13 cellular contexts compared by ENCODE assay signal in genomic region chr1:45348966-45349677, GRCh38. TPM values are rescaled to one million over a fixed set of nuclear protein-coding genes. Genes with fewer than 3 reads are reported as not detected.
A peak's percentile ranks its signal among the peaks of the same experiment; 100 is the strongest.
DNase-seq lines count a peak whose midpoint lies in the region; ATAC-seq and TF ChIP-seq lines count a peak whose summit lies in the region.
"Had no signal": no experiment of that assay in that cellular context is flagged by ENCODE, and none has a peak within 500 bp of the region (broad histone marks: within the 10 kb centered on the region; RNA-seq: fewer than 3 reads in every experiment).

No MANE protein-coding gene starts in this region.

- CTCF ChIA-PET in SK-N-SH (lab: Yijun Ruan, JAX) = interaction anchor here (0.5 to 8.8 kb wide), 5 partner anchors 9 to 350 kb away, joined by 3 to 55 read pairs (median 10); partner anchors contain the start of genes MUTYH, TESK2 and TOE1

- TF ChIP-seq EP300 in SK-N-SH (IDR thresholded peaks at IDR 0.05; ENCODE audit: borderline replicate concordance in 1 of 2, low read depth in 1 of 2, low read length in 1 of 2) = no peak

- peaks cover 15% of the 10 kb centered on the region for H3K4me1 Mint-ChIP-seq in endothelial cell (ENCODE audit: unreplicated experiment)
- peaks cover 13% of the 10 kb centered on the region for H3K4me1 Mint-ChIP-seq in type B pancreatic cell (ENCODE audit: unreplicated experiment)

- H3K4me3 ChIP-seq in SK-N-SH (ENCODE audit: low read depth in 2 of 2, low read length in 1 of 2) = no peak overlapping the region
- H3K4me3 ChIP-seq in muscle layer of colon (ENCODE audit: low read depth in 1 of 2, low read length in 2 of 2) = no peak overlapping the region
- H3K4me3 ChIP-seq: A549 had no signal

- POLR2A ChIA-PET in SK-N-SH (lab: Yijun Ruan, JAX) = interaction anchor here (0.6 to 3.4 kb wide), 2 partner anchors 9 to 530 kb away, joined by 3 to 12 read pairs; partner anchors contain the start of genes MUTYH and TOE1

- DNase-seq in SK-N-SH (no peak), endothelial cell (ENCODE audit: low spot score) (no peak), type B pancreatic cell (ENCODE audit: extremely low spot score, unreplicated experiment) (no peak), NCI-H1092 treated with DMSO at 0.1 percent for 48 hours (lab: John Stamatoyannopoulos, UW) (no peak)
- DNase-seq: NCI-H510A, small intestine had no signal

- H3K4me1 ChIP-seq in SK-N-SH (ENCODE audit: control insufficient read depth in 1 of 2, insufficient read depth in 2 of 2, low read depth in 1 of 2, low read length in 1 of 2) = peaks cover 8 to 11% of the 10 kb centered on the region in 2 experiments; a peak in 2 of 4 replicates
- peaks cover 22% of the 10 kb centered on the region for H3K4me1 ChIP-seq in muscle layer of colon (ENCODE audit: insufficient read depth, low read length)

- no peaks in the 10 kb centered on the region for H3K27me3 ChIP-seq in SK-N-SH (ENCODE audit: insufficient read depth)
- no peaks in the 10 kb centered on the region for H3K27me3 ChIP-seq in muscle layer of colon (ENCODE audit: control insufficient read depth in 1 of 2, insufficient read depth in 2 of 2, low read length in 2 of 2)

- peaks cover 3 to 11% of the 10 kb centered on the region in 2 experiments for H3K36me3 ChIP-seq in SK-N-SH (replicated peaks in 1 of 2; ENCODE audit: control insufficient read depth in 1 of 2, insufficient read depth in 2 of 2, low read length in 1 of 2)
- peaks cover 8% of the 10 kb centered on the region for H3K36me3 ChIP-seq in muscle layer of colon (ENCODE audit: insufficient read depth, low read length)

- H3K27me3 Mint-ChIP-seq in endothelial cell (ENCODE audit: unreplicated experiment) = peaks cover 1% of the 10 kb centered on the region
- H3K27me3 Mint-ChIP-seq in type B pancreatic cell = no peaks in the 10 kb centered on the region

- no peaks in the 10 kb centered on the region for H3K9me2 ChIP-seq in SK-N-SH

- H3K36me3 Mint-ChIP-seq in endothelial cell (ENCODE audit: low read depth, unreplicated experiment) (peaks cover 23% of the 10 kb centered on the region), type B pancreatic cell (peaks cover 5% of the 10 kb centered on the region)

- no peak overlapping the region for H3K4me2 ChIP-seq in SK-N-SH
- H3K4me2 ChIP-seq: A549 had no signal

- TF ChIP-seq CTCF in SK-N-SH (IDR thresholded peaks at IDR 0.05) (no peak), endothelial cell (IDR thresholded peaks at IDR 0.05; ENCODE audit: unreplicated experiment) (no peak), type B pancreatic cell (conservative IDR thresholded peaks at IDR 0.05) (no peak)

- H3K9me3 ChIP-seq in SK-N-SH = no peaks in the 10 kb centered on the region
- no peaks in the 10 kb centered on the region for H3K9me3 ChIP-seq in muscle layer of colon (ENCODE audit: low read length)
- H3K9me3 ChIP-seq: A549 had no signal

- no peak overlapping the region for H2AFZ ChIP-seq in SK-N-SH (ENCODE audit: low read depth)

- H3K9ac ChIP-seq in SK-N-SH = no peak overlapping the region
- no peak overlapping the region for H3K9ac ChIP-seq in muscle layer of colon (ENCODE audit: low read length)

- WGBS in SK-N-SH (ENCODE audit: low lambda C conversion rate) = 86% methylated on average over 3 of the region's 3 CpGs

- H3K27ac ChIP-seq in SK-N-SH (ENCODE audit: low read depth in 2 of 2, low read length in 1 of 2) = no peak overlapping the region
- H3K27ac ChIP-seq in muscle layer of colon (ENCODE audit: low read depth, low read length) = peak overlapping the region; percentile 41
- H3K27ac ChIP-seq: A549 had no signal

- ATAC-seq in SK-N-SH treated with all-trans-retinoic acid at 6 μM for 48 hours (peak; percentile 35), GM19397 (IDR thresholded peaks at IDR 0.05; ENCODE audit: unreplicated experiment) (no peak), GM21390 (IDR thresholded peaks at IDR 0.05; ENCODE audit: unreplicated experiment) (no peak)

- TF ChIP-seq RAD21 in SK-N-SH (IDR thresholded peaks at IDR 0.05; ENCODE audit: low read length) = no peak

- H3K9me3 Mint-ChIP-seq in endothelial cell (ENCODE audit: unreplicated experiment) (no peaks in the 10 kb centered on the region), type B pancreatic cell (no peaks in the 10 kb centered on the region)
- H3K9me3 Mint-ChIP-seq: activated T-helper 2 cell treated with anti-CD3 and anti-CD28 coated beads, Interferon-gamma antibody, Interleukin-2, Interleukin-4, amounts not matched to agents 10 μg/mL and 5 μg/mL and 100 μg/mL, durations not matched to agents 14 hours and 24 hours and 36 hours; T-helper 1 cell treated with Interleukin-12 subunit alpha and Interleukin-12 subunit beta and Interleukin-4 antibody, amounts not matched to agents 30 μg/mL and 1 μg/mL, for 36 hours had no signal

- no peak overlapping the region for H3K4me3 Mint-ChIP-seq in endothelial cell (ENCODE audit: unreplicated experiment)
- H3K4me3 Mint-ChIP-seq in type B pancreatic cell = peak overlapping the region; percentile 49
- H3K4me3 Mint-ChIP-seq: T-helper 1 cell treated with Interleukin-12 subunit alpha and Interleukin-12 subunit beta and Interleukin-4 antibody, amounts not matched to agents 30 μg/mL and 1 μg/mL, for 36 hours had no signal

- no peaks in the 10 kb centered on the region for H4K20me1 ChIP-seq in SK-N-SH (ENCODE audit: insufficient read depth)

- no peaks in the 10 kb centered on the region for H3K79me2 ChIP-seq in SK-N-SH (ENCODE audit: insufficient read depth)

- H3K27ac Mint-ChIP-seq in endothelial cell (ENCODE audit: unreplicated experiment) (peak overlapping the region; percentile 32), type B pancreatic cell (peak overlapping the region; percentile 57)
- H3K27ac Mint-ChIP-seq: activated T-helper 2 cell treated with anti-CD3 and anti-CD28 coated beads, Interferon-gamma antibody, Interleukin-2, Interleukin-4, amounts not matched to agents 10 μg/mL and 5 μg/mL and 100 μg/mL, durations not matched to agents 14 hours and 24 hours and 36 hours; T-helper 1 cell treated with Interleukin-12 subunit alpha and Interleukin-12 subunit beta and Interleukin-4 antibody, amounts not matched to agents 30 μg/mL and 1 μg/mL, for 36 hours had no signal

- H3F3A ChIP-seq in SK-N-SH (replicated peaks; ENCODE audit: insufficient read depth) = no peaks in the 10 kb centered on the region

TF ChIP-seq in SK-N-SH treated with all-trans-retinoic acid at 6 μM for 48 hours, 23 proteins besides CTCF, POLR2A, EP300 and RAD21 (continues in another document):
- TF ChIP-seq ISL1 (CRISPR knock-in tag; IDR thresholded peaks at IDR 0.05) (no peak), ZC3H10 (CRISPR knock-in tag; IDR thresholded peaks at IDR 0.05) (no peak), ZNF8 (CRISPR knock-in tag; IDR thresholded peaks at IDR 0.05) (no peak), PPARA (CRISPR knock-in tag; IDR thresholded peaks at IDR 0.05; ENCODE audit: borderline replicate concordance) (no peak), CSRNP3 (CRISPR knock-in tag; IDR thresholded peaks at IDR 0.05) (no peak), ZNF565 (CRISPR knock-in tag; conservative IDR thresholded peaks at IDR 0.05; ENCODE audit: low read depth) (no peak)

TF ChIP-seq in SK-N-SH, 30 proteins besides CTCF, POLR2A, EP300 and RAD21 (continues in another document):
- TF ChIP-seq POLR2AphosphoS5 (IDR thresholded peaks at IDR 0.05; ENCODE audit: low read depth, low read length) (no peak), TAF1 (IDR thresholded peaks at IDR 0.05; ENCODE audit: borderline replicate concordance, low read depth, low read length) (no peak), RCOR1 (IDR thresholded peaks at IDR 0.05; ENCODE audit: low read length) (no peak), USF2 (IDR thresholded peaks at IDR 0.05; ENCODE audit: borderline replicate concordance, low read depth, low read length) (no peak), ZBTB33 (IDR thresholded peaks at IDR 0.05; ENCODE audit: borderline replicate concordance, low read depth) (no peak), MAX (IDR thresholded peaks at IDR 0.05; ENCODE audit: low read depth) (no peak)

RNA-seq across cellular contexts. Expression of gene MUTYH, which starts 8.9 kb away (rescaled TPM):
- polyA plus RNA-seq in SK-N-SH (2012; rRNA removed) = 21.9 and 23.3 TPM in 2 replicates
- polyA plus RNA-seq in SK-N-SH (2012; cell fraction: cytosol; rRNA removed) = 7.4 and 12.1 TPM in 2 replicates
- polyA plus RNA-seq in SK-N-SH (2012; cell fraction: nucleus; rRNA removed) = 95.0 and 118 TPM in 2 replicates
- total RNA-seq in endothelial cell (ENCODE audit: unreplicated experiment) = 31.5 TPM
- 24.5 and 61.3 TPM in 2 replicates for total RNA-seq in type B pancreatic cell (ENCODE audit: low replicate concordance)

RNA-seq across cellular contexts. Expression of gene TOE1, which starts 9.2 kb away (rescaled TPM):
- polyA plus RNA-seq in SK-N-SH (2012; rRNA removed) = 17.3 and 19.1 TPM in 2 replicates
- polyA plus RNA-seq in SK-N-SH (2012; cell fraction: cytosol; rRNA removed) = 12.2 and 15.6 TPM in 2 replicates
- polyA plus RNA-seq in SK-N-SH (2012; cell fraction: nucleus; rRNA removed) = 35.8 and 36.9 TPM in 2 replicates
- total RNA-seq in endothelial cell (ENCODE audit: unreplicated experiment) = 9.7 TPM
- total RNA-seq in type B pancreatic cell (ENCODE audit: low replicate concordance) = 10.4 and 12.6 TPM in 2 replicates

RNA-seq across cellular contexts. Expression of gene HPDL, which starts 22.4 kb away (rescaled TPM):
- polyA plus RNA-seq in SK-N-SH (2012; rRNA removed) = 0.19 and 0.25 TPM in 2 replicates
- 0.13 and 0.25 TPM in 2 replicates for polyA plus RNA-seq in SK-N-SH (2012; cell fraction: cytosol; rRNA removed)
- 0.14 and 0.42 TPM in 2 replicates for polyA plus RNA-seq in SK-N-SH (2012; cell fraction: nucleus; rRNA removed)
- total RNA-seq in endothelial cell (ENCODE audit: unreplicated experiment) (2.5 TPM), type B pancreatic cell (ENCODE audit: low replicate concordance) (8.0 and 8.6 TPM in 2 replicates)
